Comparison of ENCODE assay signal across 8 cellular contexts in the genomic region with DNA sequence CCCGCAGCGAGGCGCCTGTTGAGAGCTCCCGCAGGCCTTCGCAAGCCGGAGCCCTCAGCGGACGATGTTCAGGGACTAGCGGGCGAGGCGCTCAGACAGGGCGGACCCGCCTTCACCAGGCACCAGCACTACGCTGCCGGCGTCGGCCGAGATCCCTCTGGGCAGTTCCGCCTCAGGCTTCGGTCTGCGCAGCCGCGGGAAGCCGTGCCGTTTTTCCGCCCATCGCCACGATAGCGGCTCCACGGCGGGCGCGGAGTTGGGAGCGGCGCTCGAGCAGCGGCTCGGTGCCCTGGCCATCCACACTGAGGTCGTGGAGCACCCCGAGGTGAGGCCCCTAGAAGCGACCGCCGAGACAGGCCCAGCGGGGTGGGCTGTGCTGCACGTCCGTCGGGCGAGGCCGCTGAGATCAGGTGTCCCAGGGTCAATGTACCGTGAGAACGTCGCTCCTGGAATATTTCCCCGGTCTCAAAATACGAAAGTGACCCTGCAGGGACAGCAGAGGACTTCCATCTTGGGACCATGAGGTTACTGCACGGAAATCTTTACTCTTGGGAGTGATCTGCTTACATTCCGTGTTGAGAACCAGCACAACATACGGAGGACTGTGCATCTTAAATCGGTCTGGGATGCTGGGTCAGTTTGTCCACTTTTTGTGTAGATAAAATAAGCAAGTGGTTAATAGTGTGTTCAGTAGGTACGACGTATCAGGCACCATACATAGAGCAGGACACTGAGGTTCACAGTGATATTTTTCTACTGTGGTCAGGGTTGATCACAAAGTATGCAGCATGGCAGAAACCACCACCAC. TPM values are rescaled to one million over a fixed set of nuclear protein-coding genes. Genes with fewer than 3 reads are reported as not detected.
DNase-seq lines count a peak whose midpoint lies in the region; ATAC-seq and TF ChIP-seq lines count a peak whose summit lies in the region.

No MANE protein-coding gene starts in this region.

- H3K9me3 ChIP-seq in Caco-2 (no peaks in the 10 kb centered on the region), OCI-LY3 (ENCODE audit: insufficient read depth, low read length) (no peaks in the 10 kb centered on the region)

- TF ChIP-seq CTCF in Caco-2 (IDR thresholded peaks at IDR 0.05; ENCODE audit: insufficient read depth in 1 of 2, low read depth in 1 of 2, low read length in 1 of 2, severe bottlenecking in 1 of 2, unreplicated experiment in 1 of 2) (no peak), OCI-LY3 (IDR thresholded peaks at IDR 0.05; ENCODE audit: low read depth, low read length) (no peak)

- intact Hi-C loops in Caco-2 (cut with micrococcal nuclease; ENCODE audit: unreplicated experiment), result loop anchor here (1.0 to 5.0 kb wide), 4 partner anchors 13 to 150 kb away; a partner anchor contains a TSS

- peak overlapping the region; percentile 90 for H3K27ac Mint-ChIP-seq in Caco-2 (ENCODE audit: unreplicated experiment)

- peak; percentile 91 to 93 for DNase-seq in Caco-2
- DNase-seq in HT1080 (ENCODE audit: low read depth), result peak; percentile 72
- peak; percentile 87 for DNase-seq in activated T-cell treated with anti-CD3 and anti-CD28 coated beads, Interleukin-2, amount 50 U/mL, for 1 hour
- DNase-seq in myocyte (ENCODE audit: low read depth), result peak; percentile 84
- peak; percentile 70 to 83 for DNase-seq in stimulated activated CD8-positive, alpha-beta memory T cell treated with anti-CD3 and anti-CD28 coated beads, Interleukin-7, amount 100 ng/mL, for 4 hours (ENCODE audit: low read depth in 2 of 2)

- peak overlapping the region; percentile 99 for H3K4me2 ChIP-seq in OCI-LY3 (ENCODE audit: low read length)

- no peaks in the 10 kb centered on the region for H3K36me3 ChIP-seq in Caco-2 (ENCODE audit: control insufficient read depth, insufficient read depth, low read length)
- H3K36me3 ChIP-seq in OCI-LY3 (replicated peaks; ENCODE audit: low read depth, low read length), result peaks cover 2% of the 10 kb centered on the region

- peak overlapping the region; percentile 91 for H3K9ac ChIP-seq in OCI-LY3 (ENCODE audit: low read length)

- no peaks in the 10 kb centered on the region for H3K9me3 Mint-ChIP-seq in Caco-2 (ENCODE audit: unreplicated experiment)

- H3K27me3 ChIP-seq in Caco-2 (replicated peaks; ENCODE audit: control insufficient read depth, insufficient read depth, low read length), result no peaks in the 10 kb centered on the region
- no peaks in the 10 kb centered on the region for H3K27me3 ChIP-seq in OCI-LY3 (ENCODE audit: low read depth, low read length)

- BruUV-seq in Caco-2 (replicated peaks; lab: Mats Ljungman, UMichigan), result TSS peak; percentile 55

- peaks cover 7% of the 10 kb centered on the region for H3K4me1 Mint-ChIP-seq in Caco-2 (ENCODE audit: low read depth, unreplicated experiment)

- H3K79me2 ChIP-seq in OCI-LY3 (ENCODE audit: low read length), result no peaks in the 10 kb centered on the region

- peaks cover 18% of the 10 kb centered on the region for H3K36me3 Mint-ChIP-seq in Caco-2 (ENCODE audit: insufficient read depth, unreplicated experiment)

- ATAC-seq in GM21367 (IDR thresholded peaks at IDR 0.05; ENCODE audit: unreplicated experiment) (peak; percentile 97), esophagus mucosa (peak; percentile 98)

- POLR2A ChIA-PET in Caco-2 (lab: Charles Lee), result interaction anchor here (0.6 to 0.8 kb wide), 2 partner anchors 11 to 237 kb away, joined by 4 to 5 read pairs; a partner anchor contains a TSS

- H3K27me3 Mint-ChIP-seq in Caco-2 (ENCODE audit: insufficient read depth, unreplicated experiment), result no peaks in the 10 kb centered on the region

- H4K20me1 ChIP-seq in OCI-LY3 (ENCODE audit: insufficient read depth, low read length), result no peaks in the 10 kb centered on the region

- peak overlapping the region; percentile 99 for H2AFZ ChIP-seq in OCI-LY3 (ENCODE audit: low read depth, low read length)

- peak overlapping the region; percentile 86 for H3K4me3 Mint-ChIP-seq in Caco-2 (ENCODE audit: unreplicated experiment)

- peak overlapping the region; percentile 80 for H3K4me3 ChIP-seq in Caco-2 (ENCODE audit: low read depth, low read length)
- peak overlapping the region; percentile 99 for H3K4me3 ChIP-seq in OCI-LY3 (ENCODE audit: low read length)

- H3K27ac ChIP-seq in OCI-LY3 (ENCODE audit: low read length), result 0 out of 2 replicates have a peak overlapping the region, but pooled peaks have one; percentile 15

- H3K4me1 ChIP-seq in Caco-2, result peaks cover 9% of the 10 kb centered on the region
- H3K4me1 ChIP-seq in OCI-LY3 (ENCODE audit: low read length), result peaks cover 8% of the 10 kb centered on the region

- CTCF ChIA-PET in Caco-2 (lab: Charles Lee), result no interaction called here

RNA-seq across cellular contexts. Expression of a gene that starts 13.3 kb away (rescaled TPM):
- total RNA-seq in Caco-2 (2022) (37.6 and 42.7 TPM in 2 replicates), esophagus mucosa (24.5 TPM), myocyte (22.7 and 30.1 TPM in 2 replicates)
- 41.8 and 49.4 TPM in 2 replicates for total RNA-seq in HT1080 (2014; rRNA removed; shearing (Covaris generic))
- polyA plus RNA-seq in HT1080 (2015; cell fraction: cytosol; rRNA removed), result 31.1 and 40.2 TPM in 2 replicates
- polyA plus RNA-seq in HT1080 (2015; cell fraction: nucleus; rRNA removed), result 34.3 and 43.8 TPM in 2 replicates
- polyA plus RNA-seq in myocyte (2012), result 11.9 TPM

RNA-seq across cellular contexts. Expression of a gene that starts 49.8 kb away (rescaled TPM):
- 1,305 and 1,418 TPM in 2 replicates for total RNA-seq in Caco-2 (2022)
- 1,089 and 1,323 TPM in 2 replicates for total RNA-seq in HT1080 (2014; rRNA removed; shearing (Covaris generic))
- polyA plus RNA-seq in HT1080 (2015; cell fraction: cytosol; rRNA removed), result 3,520 and 3,599 TPM in 2 replicates
- polyA plus RNA-seq in HT1080 (2015; cell fraction: nucleus; rRNA removed), result 1,153 and 1,345 TPM in 2 replicates
- total RNA-seq in esophagus mucosa, result 846 TPM
- 1,356 and 1,476 TPM in 2 replicates for total RNA-seq in myocyte
- 1,151 TPM for polyA plus RNA-seq in myocyte (2012)

RNA-seq across cellular contexts. Expression of a gene that starts 50.2 kb away (rescaled TPM):
- 12.6 and 13.4 TPM in 2 replicates for total RNA-seq in Caco-2 (2022)
- 3.8 and 4.7 TPM in 2 replicates for total RNA-seq in HT1080 (2014; rRNA removed; shearing (Covaris generic))
- polyA plus RNA-seq in HT1080 (2015; cell fraction: cytosol; rRNA removed), result 1.8 and 2.7 TPM in 2 replicates
- polyA plus RNA-seq in HT1080 (2015; cell fraction: nucleus; rRNA removed), result 18.0 and 33.5 TPM in 2 replicates
- total RNA-seq in esophagus mucosa, result 5.3 TPM
- total RNA-seq in myocyte, result 7.8 and 15.1 TPM in 2 replicates
- polyA plus RNA-seq in myocyte (2012), result 5.6 TPM

Comparison
In these comparisons a context has a peak if more than half of its experiments do, and no peak if none do; other contexts are left out.
1. Peak in every context shown above with its lines: DNase-seq, ATAC-seq, H3K4me3 ChIP-seq and H3K27ac ChIP-seq.